Comparison of ENCODE assay signal across 12 cellular contexts in the genomic region with DNA sequence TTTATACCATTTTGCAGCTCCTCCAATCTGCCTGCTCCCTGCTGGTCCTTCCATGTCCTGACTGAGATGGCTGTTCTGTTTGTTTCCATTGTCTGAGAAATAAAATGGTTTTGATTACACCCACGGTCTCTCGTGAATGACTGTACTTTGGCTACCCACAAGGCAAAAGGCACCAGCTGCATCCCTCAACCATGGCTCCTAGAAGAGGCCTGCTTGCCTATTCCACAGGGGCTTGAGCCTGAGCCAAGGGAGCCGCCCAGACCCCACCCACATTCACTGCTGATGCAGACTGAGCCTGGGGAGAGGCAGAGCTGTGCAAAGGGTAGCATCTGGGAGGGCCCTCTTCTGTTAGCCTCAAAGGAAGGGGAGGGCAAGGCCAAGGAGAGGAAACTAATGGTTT. TPM values are rescaled to one million over a fixed set of nuclear protein-coding genes. Genes with fewer than 3 reads are reported as not detected.
A peak's percentile ranks its signal among the peaks of the same experiment; 100 is the strongest.
DNase-seq lines count a peak whose midpoint lies in the region; ATAC-seq and TF ChIP-seq lines count a peak whose summit lies in the region.
"Had no signal": no experiment of that assay in that cellular context is flagged by ENCODE, and none has a peak within 500 bp of the region (broad histone marks: within the 10 kb centered on the region; RNA-seq: fewer than 3 reads in every experiment).

No MANE protein-coding gene starts in this region.

- POLR2A ChIA-PET in activated CD4-positive, alpha-beta T cell treated with anti-CD3 and anti-CD28 coated beads for 36 hours (lab: Charles Lee): no interaction called here
- POLR2A ChIA-PET in activated CD4-positive, alpha-beta T cell treated with anti-CD3 and anti-CD28 coated beads, Interleukin-2, amount 10 ng/mL, durations not matched to agents 7 days and 5 days (lab: Charles Lee): no interaction called here

- intact Hi-C loops in activated CD4-positive, alpha-beta T cell treated with anti-CD3 and anti-CD28 coated beads for 36 hours (cut with DNase I, micrococcal nuclease): no loop called here

- peak overlapping the region; percentile 27 for H3K27ac Mint-ChIP-seq in activated CD4-positive, alpha-beta T cell treated with anti-CD3 and anti-CD28 coated beads for 36 hours
- no peak overlapping the region for H3K27ac Mint-ChIP-seq in activated CD4-positive, alpha-beta T cell treated with anti-CD3 and anti-CD28 coated beads, Interleukin-2, amount 10 ng/mL, durations not matched to agents 7 days and 5 days
- H3K27ac Mint-ChIP-seq in osteocyte (ENCODE audit: unreplicated experiment): peak overlapping the region; percentile 91

- no peaks in the 10 kb centered on the region for H3K9me3 Mint-ChIP-seq in activated CD4-positive, alpha-beta T cell treated with anti-CD3 and anti-CD28 coated beads for 36 hours (ENCODE audit: low read depth)
- no peaks in the 10 kb centered on the region for H3K9me3 Mint-ChIP-seq in activated CD4-positive, alpha-beta T cell treated with anti-CD3 and anti-CD28 coated beads, Interleukin-2, amount 10 ng/mL, durations not matched to agents 7 days and 5 days
- no peaks in the 10 kb centered on the region for H3K9me3 Mint-ChIP-seq in osteocyte (ENCODE audit: unreplicated experiment)

- peak; percentile 84 for ATAC-seq in activated CD4-positive, alpha-beta T cell treated with anti-CD3 and anti-CD28 coated beads for 36 hours
- ATAC-seq in HG03097 (IDR thresholded peaks at IDR 0.05; ENCODE audit: low FRiP score, unreplicated experiment) (no peak), GM18861 (IDR thresholded peaks at IDR 0.05; ENCODE audit: unreplicated experiment) (no peak)

- no peak overlapping the region for H3K4me3 Mint-ChIP-seq in activated CD4-positive, alpha-beta T cell treated with anti-CD3 and anti-CD28 coated beads for 36 hours
- no peak overlapping the region for H3K4me3 Mint-ChIP-seq in activated CD4-positive, alpha-beta T cell treated with anti-CD3 and anti-CD28 coated beads, Interleukin-2, amount 10 ng/mL, durations not matched to agents 7 days and 5 days
- H3K4me3 Mint-ChIP-seq in osteocyte (ENCODE audit: unreplicated experiment): no peak overlapping the region

- CTCF ChIA-PET in activated CD4-positive, alpha-beta T cell treated with anti-CD3 and anti-CD28 coated beads for 36 hours (lab: Charles Lee): interaction anchor here (1.1 kb wide), 1 partner anchor 9 kb away, joined by 4 read pairs; no protein-coding TSS in a partner anchor
- CTCF ChIA-PET in activated CD4-positive, alpha-beta T cell treated with anti-CD3 and anti-CD28 coated beads, Interleukin-2, amount 10 ng/mL, durations not matched to agents 7 days and 5 days (lab: Charles Lee): no interaction called here

- in situ Hi-C loops in KBM-7 (cut with MboI; ENCODE audit: low pct_unique_long_range_greater_than_20kb, low sequenced_read_pairs): no loop called here

- H3K4me1 Mint-ChIP-seq in activated CD4-positive, alpha-beta T cell treated with anti-CD3 and anti-CD28 coated beads for 36 hours: peaks cover 32% of the 10 kb centered on the region
- H3K4me1 Mint-ChIP-seq in activated CD4-positive, alpha-beta T cell treated with anti-CD3 and anti-CD28 coated beads, Interleukin-2, amount 10 ng/mL, durations not matched to agents 7 days and 5 days: peaks cover under 1% of the 10 kb centered on the region
- peaks cover 56% of the 10 kb centered on the region for H3K4me1 Mint-ChIP-seq in osteocyte (ENCODE audit: unreplicated experiment)

- DNase-seq in activated CD4-positive, alpha-beta T cell treated with anti-CD3 and anti-CD28 coated beads for 36 hours: peak; percentile 50
- DNase-seq in activated CD4-positive, alpha-beta T cell treated with anti-CD3 and anti-CD28 coated beads, Interleukin-2, amount 10 ng/mL, durations not matched to agents 7 days and 5 days: no peak
- peak; percentile 83 for DNase-seq in NCI-H1694 (lab: John Stamatoyannopoulos, UW)
- DNase-seq in cerebellar cortex (ENCODE audit: low spot score): peak; percentile 19
- no peak for DNase-seq in osteocyte (ENCODE audit: extremely low spot score, unreplicated experiment)
- no peak for DNase-seq in KBM-7
- DNase-seq: ACHN, NCI-H187, SHP77 treated with DMSO at 0.1 percent for 48 hours had no signal

- no peaks in the 10 kb centered on the region for H3K27me3 Mint-ChIP-seq in activated CD4-positive, alpha-beta T cell treated with anti-CD3 and anti-CD28 coated beads for 36 hours
- peaks cover 9% of the 10 kb centered on the region for H3K27me3 Mint-ChIP-seq in activated CD4-positive, alpha-beta T cell treated with anti-CD3 and anti-CD28 coated beads, Interleukin-2, amount 10 ng/mL, durations not matched to agents 7 days and 5 days
- H3K27me3 Mint-ChIP-seq in osteocyte (ENCODE audit: unreplicated experiment): no peaks in the 10 kb centered on the region

- no peak for TF ChIP-seq CTCF in osteocyte (IDR thresholded peaks at IDR 0.05)

- H3K36me3 Mint-ChIP-seq in activated CD4-positive, alpha-beta T cell treated with anti-CD3 and anti-CD28 coated beads for 36 hours (ENCODE audit: low read depth): no peaks in the 10 kb centered on the region
- H3K36me3 Mint-ChIP-seq in activated CD4-positive, alpha-beta T cell treated with anti-CD3 and anti-CD28 coated beads, Interleukin-2, amount 10 ng/mL, durations not matched to agents 7 days and 5 days (ENCODE audit: low read depth): no peaks in the 10 kb centered on the region
- H3K36me3 Mint-ChIP-seq in osteocyte (ENCODE audit: unreplicated experiment): no peaks in the 10 kb centered on the region

RNA-seq across cellular contexts. Expression of a gene that starts 31.1 kb away (rescaled TPM):
- total RNA-seq in activated CD4-positive, alpha-beta T cell treated with anti-CD3 and anti-CD28 coated beads for 36 hours: not detected
- not detected for total RNA-seq in activated CD4-positive, alpha-beta T cell treated with anti-CD3 and anti-CD28 coated beads, Interleukin-2, amount 10 ng/mL, durations not matched to agents 7 days and 5 days
- total RNA-seq in osteocyte: 1.3 TPM in 2 replicates
- total RNA-seq: liver had no signal

Comparison
In these comparisons a context has a peak if more than half of its experiments do, and no peak if none do; other contexts are left out.
1. DNase-seq: peak in activated CD4-positive, alpha-beta T cell treated with anti-CD3 and anti-CD28 coated beads for 36 hours (single experiment), NCI-H1694 (single experiment) and cerebellar cortex (single experiment); none in activated CD4-positive, alpha-beta T cell treated with anti-CD3 and anti-CD28 coated beads, Interleukin-2, amount 10 ng/mL, durations not matched to agents 7 days and 5 days (single experiment), osteocyte (single experiment) and KBM-7 (single experiment).